Comparison of ENCODE assay signal across 15 cellular contexts in the genomic region with DNA sequence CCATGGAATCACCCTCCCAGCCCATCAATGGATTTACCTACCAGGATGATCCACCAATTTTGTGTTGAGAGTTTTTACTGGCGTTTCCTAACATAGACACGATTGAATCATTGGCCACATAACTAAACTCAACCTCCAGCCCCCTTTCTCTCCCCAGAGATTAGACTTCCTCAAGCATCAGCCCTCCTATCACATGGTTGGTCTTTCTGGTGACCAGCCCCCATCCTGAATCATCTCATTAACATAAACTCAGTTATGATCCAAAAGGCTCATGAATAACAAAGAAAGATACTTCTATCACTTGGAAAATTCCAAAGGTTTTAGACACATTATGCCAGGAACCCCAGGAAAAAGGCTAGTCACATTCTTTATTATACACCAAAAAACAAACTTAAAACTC. TPM values are rescaled to one million over a fixed set of nuclear protein-coding genes. Genes with fewer than 3 reads are reported as not detected.
DNase-seq lines count a peak whose midpoint lies in the region; ATAC-seq and TF ChIP-seq lines count a peak whose summit lies in the region.
"Had no signal": no experiment of that assay in that cellular context is flagged by ENCODE, and none has a peak within 500 bp of the region (broad histone marks: within the 10 kb centered on the region; RNA-seq: fewer than 3 reads in every experiment).

No MANE protein-coding gene starts in this region.

- intact Hi-C loops in right cardiac atrium (cut with DNase I) (no loop called here), Right ventricle myocardium inferior (cut with DNase I) (no loop called here), transverse colon (cut with DNase I; ENCODE audit: low total_unique reads) (no loop called here)

- TF ChIP-seq EP300 in transverse colon (IDR thresholded peaks at IDR 0.05; ENCODE audit: low read depth): no peak

- WGBS in right cardiac atrium: 29% methylated on average over 2 of the region's 2 CpGs
- WGBS in transverse colon (ENCODE audit: low coverage in 1 of 2), 2 donors: 60 to 74% methylated on average over 1 to 2 of the region's 2 CpGs

- no peak for TF ChIP-seq POLR2A in transverse colon (IDR thresholded peaks at IDR 0.05)

- peak; percentile 47 to 79 for ATAC-seq in right cardiac atrium
- ATAC-seq in Right ventricle myocardium inferior: no peak
- ATAC-seq in HG02885 (IDR thresholded peaks at IDR 0.05; ENCODE audit: poor library complexity, unreplicated experiment): no peak
- ATAC-seq: A549 had no signal

- no peaks in the 10 kb centered on the region for H3K9me3 ChIP-seq in right cardiac atrium (ENCODE audit: control insufficient read depth, low read length)
- H3K9me3 ChIP-seq in transverse colon: no peaks in the 10 kb centered on the region
- H3K9me3 ChIP-seq: A549 had no signal

- peaks cover 6% of the 10 kb centered on the region for H3K4me1 ChIP-seq in right cardiac atrium (ENCODE audit: control insufficient read depth, insufficient read depth, low read length)
- H3K4me1 ChIP-seq in transverse colon: peaks cover 0 to 3% (median 0%) of the 10 kb centered on the region in 4 donors

- H3K27ac ChIP-seq in right cardiac atrium (ENCODE audit: low read length) (peak overlapping the region; percentile 21), transverse colon (no peak overlapping the region)
- H3K27ac ChIP-seq: A549, cardiac muscle cell had no signal

- H3K4me3 ChIP-seq in right cardiac atrium (ENCODE audit: low read length) (no peak overlapping the region), transverse colon (no peak overlapping the region)
- H3K4me3 ChIP-seq: A549, cardiac muscle cell had no signal

- H3K36me3 ChIP-seq in transverse colon: no peaks in the 10 kb centered on the region
- H3K36me3 ChIP-seq: cardiac muscle cell had no signal

- in situ Hi-C loops in ACHN (cut with HindIII; ENCODE audit: low pct_ligation_motif_present, low pct_unique_long_range_greater_than_20kb, low sequenced_read_pairs): no loop called here
- in situ Hi-C loops in transverse colon (cut with MboI; ENCODE audit: low pct_ligation_motif_present in 1 of 4, low pct_unique_long_range_greater_than_20kb in 1 of 4, low sequenced_read_pairs in 3 of 4): no loop called here

- H3K27me3 ChIP-seq in right cardiac atrium (ENCODE audit: control insufficient read depth, insufficient read depth) (no peaks in the 10 kb centered on the region), transverse colon (no peaks in the 10 kb centered on the region)
- H3K27me3 ChIP-seq: cardiac muscle cell had no signal

- TF ChIP-seq CTCF in transverse colon (IDR thresholded peaks at IDR 0.05): no peak

- DNase-seq in right cardiac atrium (no peak), Right ventricle myocardium inferior (ENCODE audit: missing footprints) (no peak), amniotic epithelial cell (ENCODE audit: low read depth) (peak; percentile 86), glomerular visceral epithelial cell (ENCODE audit: extremely low spot score) (peak; percentile 10), ACHN (no peak), transverse colon (no peak)
- no peak for DNase-seq in stimulated activated CD8-positive, alpha-beta memory T cell treated with anti-CD3 and anti-CD28 coated beads, Interleukin-4, amount 100 ng/mL, for 48 hours
- DNase-seq: GDM1; kidney; NCI-H2081 treated with DMSO at 0.1 percent for 48 hours; RPMI8226; stimulated activated naive CD4-positive, alpha-beta T cell had no signal

RNA-seq across cellular contexts. Expression of a gene that starts 21.2 kb away (rescaled TPM):
- total RNA-seq in right cardiac atrium: 10 to 100 TPM; 42.9 to 50.5 (median 46.3) TPM
- polyA plus RNA-seq in right cardiac atrium: 12.1 TPM
- total RNA-seq in Right ventricle myocardium inferior: 57.9 TPM
- total RNA-seq in transverse colon: 10 to 100 TPM; 20.3 to 59.1 (median 40.8) TPM

Comparison
In these comparisons a context has a peak if more than half of its experiments do, and no peak if none do; other contexts are left out.
1. ATAC-seq: peak in right cardiac atrium (2 of 2); none in Right ventricle myocardium inferior (single experiment) and HG02885 (single experiment).
2. DNase-seq: peak in amniotic epithelial cell (single experiment) and glomerular visceral epithelial cell (single experiment); none in right cardiac atrium (0 of 3), Right ventricle myocardium inferior (single experiment), stimulated activated CD8-positive, alpha-beta memory T cell treated with anti-CD3 and anti-CD28 coated beads, Interleukin-4, amount 100 ng/mL, for 48 hours (single experiment), ACHN (single experiment) and transverse colon (single experiment).